Comparison of ENCODE assay signal across 17 cellular contexts in genomic region chr4:166277851-166278250, GRCh38.
A peak's percentile ranks its signal among the peaks of the same experiment; 100 is the strongest.
DNase-seq lines count a peak whose midpoint lies in the region; ATAC-seq, FAIRE-seq and TF ChIP-seq lines count a peak whose summit lies in the region.
"Had no signal": no experiment of that assay in that cellular context is flagged by ENCODE, and none has a peak within 500 bp of the region (broad histone marks: within the 10 kb centered on the region; RNA-seq: fewer than 3 reads in every experiment).

No MANE protein-coding gene starts in this region.

- DNase-seq in SK-N-SH (no peak), NCI-H226 (peak; percentile 36), astrocyte (ENCODE audit: low read depth) (peak; percentile 35), T-cell (no peak), DMS153 (lab: John Stamatoyannopoulos, UW) (no peak)
- DNase-seq in activated CD8-positive, alpha-beta memory T cell treated with anti-CD3 and anti-CD28 coated beads for 24 hours: no peak
- DNase-seq: CD4-positive, CD25-positive, alpha-beta regulatory T cell; DMS 273 treated with DMSO at 0.1 percent for 48 hours; DMS79; GF-D8 had no signal

- WGBS in SK-N-SH (ENCODE audit: low lambda C conversion rate): 45% methylated on average over 1 of the region's 1 CpG

- no peaks in the 10 kb centered on the region for H3K79me2 ChIP-seq in SK-N-SH (ENCODE audit: insufficient read depth)
- H3K79me2 ChIP-seq in astrocyte (ENCODE audit: insufficient read depth, low read length): no peaks in the 10 kb centered on the region

- H3K9ac ChIP-seq in SK-N-SH (no peak overlapping the region), astrocyte (ENCODE audit: low read length) (no peak overlapping the region)
- H3K9ac ChIP-seq: BLaER1 treated with 17β-estradiol and CSF1 and Interleukin-3, amounts not matched to agents 10 nM and 100 nM had no signal

- H3K9me3 Mint-ChIP-seq in astrocyte (ENCODE audit: unreplicated experiment): no peaks in the 10 kb centered on the region
- peaks cover 9 to 18% (median 11%) of the 10 kb centered on the region in 3 donors for H3K9me3 Mint-ChIP-seq in T-cell

- TF ChIP-seq CTCF in SK-N-SH (IDR thresholded peaks at IDR 0.05) (no peak), astrocyte (IDR thresholded peaks at IDR 0.05; ENCODE audit: insufficient read depth, low read depth, low read length) (no peak)

- H3K36me3 Mint-ChIP-seq in astrocyte (ENCODE audit: low read depth, unreplicated experiment) (no peaks in the 10 kb centered on the region), T-cell (no peaks in the 10 kb centered on the region)
- H3K36me3 Mint-ChIP-seq: CD4-positive, CD25-positive, alpha-beta regulatory T cell had no signal

- H3K27ac ChIP-seq in SK-N-SH (ENCODE audit: low read depth in 2 of 2, low read length in 1 of 2) (0 out of 4 replicates have a peak overlapping the region, but pooled peaks of 1 of the 2 experiments have one; percentile 17), astrocyte (ENCODE audit: low read depth, low read length) (peak overlapping the region; percentile 22)
- H3K27ac ChIP-seq: 22Rv1; BLaER1 treated with 17β-estradiol and CSF1 and Interleukin-3, amounts not matched to agents 10 nM and 100 nM had no signal

- H3K4me1 Mint-ChIP-seq in astrocyte (ENCODE audit: low read depth, unreplicated experiment) (peaks cover 19% of the 10 kb centered on the region), T-cell (no peaks in the 10 kb centered on the region)

- TF ChIP-seq EP300 in SK-N-SH (IDR thresholded peaks at IDR 0.05; ENCODE audit: borderline replicate concordance in 1 of 2, low read depth in 1 of 2, low read length in 1 of 2): no peak

- POLR2A ChIA-PET in SK-N-SH (lab: Yijun Ruan, JAX) (no interaction called here), T-cell (lab: Charles Lee) (interaction anchor here in 1 of 2 donors (0.6 kb wide), 1 partner anchor 10 kb away, joined by 3 read pairs; no protein-coding TSS in a partner anchor)

- no peaks in the 10 kb centered on the region for H3K9me3 ChIP-seq in SK-N-SH
- H3K9me3 ChIP-seq in astrocyte (ENCODE audit: insufficient read depth, low read depth, low read length): no peaks in the 10 kb centered on the region
- H3K9me3 ChIP-seq: BLaER1 treated with 17β-estradiol and CSF1 and Interleukin-3, amounts not matched to agents 10 nM and 100 nM had no signal

- 0 out of 2 replicates have a peak overlapping the region, but pooled peaks have one; percentile 32 for H2AFZ ChIP-seq in SK-N-SH (ENCODE audit: low read depth)
- no peak overlapping the region for H2AFZ ChIP-seq in astrocyte (ENCODE audit: low read depth, low read length)

- H3K4me2 ChIP-seq in SK-N-SH (peak overlapping the region; percentile 26; the same call in 1 of the 2 replicates), astrocyte (ENCODE audit: low read length) (peak overlapping the region; percentile 37)
- H3K4me2 ChIP-seq: BLaER1 treated with 17β-estradiol and CSF1 and Interleukin-3, amounts not matched to agents 10 nM and 100 nM had no signal

- peaks cover 8% of the 10 kb centered on the region for H3F3A ChIP-seq in SK-N-SH (replicated peaks; ENCODE audit: insufficient read depth)

- ATAC-seq in SK-N-SH treated with all-trans-retinoic acid at 6 μM for 48 hours (no peak), T-cell (replicated peaks in 1 of 4) (no peak), HG02678 (IDR thresholded peaks at IDR 0.05; ENCODE audit: unreplicated experiment) (no peak)
- ATAC-seq: HCT116, HepG2 had no signal

- H3K27me3 ChIP-seq in SK-N-SH (ENCODE audit: insufficient read depth): no peaks in the 10 kb centered on the region
- no peaks in the 10 kb centered on the region for H3K27me3 ChIP-seq in astrocyte (ENCODE audit: insufficient read depth, low read length)
- H3K27me3 ChIP-seq: BLaER1 treated with 17β-estradiol and CSF1 and Interleukin-3, amounts not matched to agents 10 nM and 100 nM had no signal

- FAIRE-seq in astrocyte (lab: Jason Lieb, UNC): no peak
- FAIRE-seq: HepG2, HTR-8/SVneo had no signal

- no peak overlapping the region for H3K4me3 ChIP-seq in SK-N-SH (ENCODE audit: low read depth in 2 of 2, low read length in 1 of 2)
- H3K4me3 ChIP-seq in astrocyte (ENCODE audit: insufficient read depth, low read depth, low read length): no peak overlapping the region
- H3K4me3 ChIP-seq: BLaER1 treated with 17β-estradiol and CSF1 and Interleukin-3, amounts not matched to agents 10 nM and 100 nM had no signal

- H4K20me1 ChIP-seq in SK-N-SH (ENCODE audit: insufficient read depth) (no peaks in the 10 kb centered on the region), astrocyte (ENCODE audit: insufficient read depth, low read length) (no peaks in the 10 kb centered on the region)
- H4K20me1 ChIP-seq: BLaER1 treated with 17β-estradiol and CSF1 and Interleukin-3, amounts not matched to agents 10 nM and 100 nM had no signal

- H3K4me1 ChIP-seq in SK-N-SH (ENCODE audit: control insufficient read depth in 1 of 2, insufficient read depth in 2 of 2, low read depth in 1 of 2, low read length in 1 of 2) (no peaks in the 10 kb centered on the region; a peak in 1 of 4 replicates), astrocyte (ENCODE audit: insufficient read depth, low read length) (peaks cover 4% of the 10 kb centered on the region)
- H3K4me1 ChIP-seq: BLaER1 treated with 17β-estradiol and CSF1 and Interleukin-3, amounts not matched to agents 10 nM and 100 nM had no signal

- H3K27ac Mint-ChIP-seq in astrocyte (ENCODE audit: unreplicated experiment) (peak overlapping the region; percentile 35), T-cell (no peak overlapping the region)
- H3K27ac Mint-ChIP-seq: CD4-positive, CD25-positive, alpha-beta regulatory T cell had no signal

- TF ChIP-seq RAD21 in SK-N-SH (IDR thresholded peaks at IDR 0.05; ENCODE audit: low read length): no peak

- no peaks in the 10 kb centered on the region for H3K27me3 Mint-ChIP-seq in astrocyte (ENCODE audit: low read depth, unreplicated experiment)
- no peaks in the 10 kb centered on the region for H3K27me3 Mint-ChIP-seq in T-cell
- H3K27me3 Mint-ChIP-seq: CD4-positive, CD25-positive, alpha-beta regulatory T cell had no signal

- CTCF ChIA-PET in SK-N-SH (lab: Yijun Ruan, JAX) (no interaction called here), T-cell (lab: Charles Lee) (no interaction called here)

- H3K9me2 ChIP-seq in SK-N-SH: no peaks in the 10 kb centered on the region

- no peak overlapping the region for H3K4me3 Mint-ChIP-seq in astrocyte (ENCODE audit: unreplicated experiment)
- H3K4me3 Mint-ChIP-seq in T-cell: no peak overlapping the region
- H3K4me3 Mint-ChIP-seq: CD4-positive, CD25-positive, alpha-beta regulatory T cell had no signal

- H3K36me3 ChIP-seq in SK-N-SH (replicated peaks in 1 of 2; ENCODE audit: control insufficient read depth in 1 of 2, insufficient read depth in 2 of 2, low read length in 1 of 2) (no peaks in the 10 kb centered on the region), astrocyte (ENCODE audit: insufficient read depth, low read length) (no peaks in the 10 kb centered on the region)
- H3K36me3 ChIP-seq: BLaER1 treated with 17β-estradiol and CSF1 and Interleukin-3, amounts not matched to agents 10 nM and 100 nM had no signal

TF ChIP-seq in SK-N-SH, 30 proteins besides CTCF, POLR2A, EP300 and RAD21 (continues in another document):
- TF ChIP-seq MEF2A (IDR thresholded peaks at IDR 0.05; ENCODE audit: borderline replicate concordance, low read depth) (no peak), EZH2phosphoT487 (IDR thresholded peaks at IDR 0.05; ENCODE audit: borderline replicate concordance, low read depth) (no peak)
- TF ChIP-seq, protein P1, sequence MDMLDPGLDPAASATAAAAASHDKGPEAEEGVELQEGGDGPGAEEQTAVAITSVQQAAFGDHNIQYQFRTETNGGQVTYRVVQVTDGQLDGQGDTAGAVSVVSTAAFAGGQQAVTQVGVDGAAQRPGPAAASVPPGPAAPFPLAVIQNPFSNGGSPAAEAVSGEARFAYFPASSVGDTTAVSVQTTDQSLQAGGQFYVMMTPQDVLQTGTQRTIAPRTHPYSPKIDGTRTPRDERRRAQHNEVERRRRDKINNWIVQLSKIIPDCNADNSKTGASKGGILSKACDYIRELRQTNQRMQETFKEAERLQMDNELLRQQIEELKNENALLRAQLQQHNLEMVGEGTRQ (IDR thresholded peaks at IDR 0.05; ENCODE audit: borderline replicate concordance, low read depth, low read length): no peak

TF ChIP-seq in SK-N-SH treated with all-trans-retinoic acid at 6 μM for 48 hours, 23 proteins besides CTCF, POLR2A, EP300 and RAD21 (continues in another document):
- TF ChIP-seq GLIS3 (CRISPR knock-in tag; IDR thresholded peaks at IDR 0.05) (no peak), SNAI2 (CRISPR knock-in tag; IDR thresholded peaks at IDR 0.05) (no peak), TSHZ2 (CRISPR knock-in tag; IDR thresholded peaks at IDR 0.05) (no peak), ZC3H10 (CRISPR knock-in tag; IDR thresholded peaks at IDR 0.05) (no peak), TCF4 (CRISPR knock-in tag; IDR thresholded peaks at IDR 0.05; ENCODE audit: borderline replicate concordance) (no peak), ZNF8 (CRISPR knock-in tag; IDR thresholded peaks at IDR 0.05) (no peak), PPARA (CRISPR knock-in tag; IDR thresholded peaks at IDR 0.05; ENCODE audit: borderline replicate concordance) (no peak), ESRRG (CRISPR knock-in tag; IDR thresholded peaks at IDR 0.05) (no peak), CSDC2 (CRISPR knock-in tag; IDR thresholded peaks at IDR 0.05) (no peak), ISL1 (CRISPR knock-in tag; IDR thresholded peaks at IDR 0.05) (no peak), BACH2 (CRISPR knock-in tag; IDR thresholded peaks at IDR 0.05; ENCODE audit: borderline replicate concordance) (no peak), ZFP30 (CRISPR knock-in tag; IDR thresholded peaks at IDR 0.05) (no peak)

Comparison
In these comparisons a context has a peak if more than half of its experiments do, and no peak if none do; other contexts are left out.
1. DNase-seq: peak in NCI-H226 (single experiment) and astrocyte (single experiment); none in SK-N-SH (single experiment), T-cell (0 of 34), DMS153 (single experiment) and activated CD8-positive, alpha-beta memory T cell treated with anti-CD3 and anti-CD28 coated beads for 24 hours (single experiment).